28 cellular contexts compared by ENCODE assay signal in the genomic region with DNA sequence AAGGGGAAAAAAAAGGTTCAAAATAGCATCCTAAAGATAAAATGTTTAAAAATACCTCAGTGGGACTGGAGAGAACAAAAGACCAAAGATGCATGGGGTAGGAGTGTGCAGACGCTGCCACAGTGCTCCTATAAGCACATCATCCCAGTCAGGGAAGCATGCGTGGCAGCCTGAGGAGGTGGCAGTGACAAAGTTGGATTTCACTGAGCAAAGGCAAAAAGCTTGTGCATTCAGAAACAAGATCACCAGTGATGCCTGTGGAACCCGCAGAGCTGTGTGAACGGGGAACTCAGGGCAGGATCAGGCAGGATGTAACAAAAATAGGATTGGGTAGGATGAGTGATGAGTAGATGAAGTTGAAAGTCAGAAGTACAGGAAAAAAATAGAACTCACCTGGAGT.
"Had no signal": no experiment of that assay in that cellular context is flagged by ENCODE, and none has a peak within 500 bp of the region (broad histone marks: within the 10 kb centered on the region; RNA-seq: fewer than 3 reads in every experiment).

No MANE protein-coding gene starts in this region.

- H3K4me3 Mint-ChIP-seq: dendritic cell treated with granulocyte-macrophage colony-stimulating factor and Interleukin-4, amounts not matched to agents 40 ng/mL and 50 ng/mL, for 4 days; effector memory CD8-positive, alpha-beta T cell; endodermal cell had no signal

- H3K27me3 ChIP-seq: colonic mucosa, dorsolateral prefrontal cortex, esophagus squamous epithelium, foreskin keratinocyte, gastrocnemius medialis, gastroesophageal sphincter, heart left ventricle, heart right ventricle had no signal

- FAIRE-seq: colon, endometrium, endothelial cell of umbilical vein, frontal cortex had no signal

- DNase-seq: colonic mucosa; cortex of kidney; dermis blood vessel endothelial cell; effector CD4-positive, alpha-beta T cell; effector CD8-positive, alpha-beta T cell; effector memory CD4-positive, alpha-beta T cell; effector memory CD8-positive, alpha-beta T cell; endodermal cell; erythroblast; esophagus squamous epithelium; foreskin fibroblast; foreskin keratinocyte; foreskin melanocyte; gastrocnemius medialis; glutamatergic neuron; heart left ventricle; heart right ventricle had no signal

- H3K4me1 ChIP-seq: colonic mucosa, esophagus muscularis mucosa, esophagus squamous epithelium, foreskin keratinocyte, gastrocnemius medialis, gastroesophageal sphincter, heart left ventricle, heart right ventricle had no signal

- H3K4me3 ChIP-seq: colonic mucosa, coronary artery, dorsolateral prefrontal cortex, esophagus muscularis mucosa, esophagus squamous epithelium, gastrocnemius medialis, gastroesophageal sphincter, heart left ventricle, heart right ventricle had no signal

- H3K27ac Mint-ChIP-seq: dendritic cell treated with granulocyte-macrophage colony-stimulating factor and Interleukin-4, amounts not matched to agents 40 ng/mL and 50 ng/mL, for 4 days; effector memory CD8-positive, alpha-beta T cell; endodermal cell had no signal

- H3K27ac ChIP-seq: colonic mucosa, coronary artery, dorsolateral prefrontal cortex, epithelial cell of prostate, esophagus muscularis mucosa, esophagus squamous epithelium, foreskin keratinocyte, gastrocnemius medialis, gastroesophageal sphincter, heart left ventricle, heart right ventricle had no signal

- H3K9me3 ChIP-seq: colonic mucosa, gastrocnemius medialis had no signal

- H3K36me3 ChIP-seq: colonic mucosa, esophagus muscularis mucosa, esophagus squamous epithelium, gastrocnemius medialis, gastroesophageal sphincter, heart left ventricle, heart right ventricle had no signal

- H3K4me1 Mint-ChIP-seq: endodermal cell had no signal

- ATAC-seq: effector memory CD8-positive, alpha-beta T cell; esophagus mucosa; foreskin keratinocyte; gastrocnemius medialis; gastroesophageal sphincter; heart left ventricle; heart right ventricle had no signal

- H3K27me3 Mint-ChIP-seq: dendritic cell treated with granulocyte-macrophage colony-stimulating factor and Interleukin-4, amounts not matched to agents 40 ng/mL and 50 ng/mL, for 4 days; effector memory CD8-positive, alpha-beta T cell had no signal
